ENCODE assay signal across 32 cellular contexts in genomic region chr2:220574038-220574437, GRCh38.
"Had no signal": no experiment of that assay in that cellular context is flagged by ENCODE, and none has a peak within 500 bp of the region (broad histone marks: within the 10 kb centered on the region; RNA-seq: fewer than 3 reads in every experiment).

No MANE protein-coding gene starts in this region.

- H3K4me1 Mint-ChIP-seq: activated naive CD4-positive, alpha-beta T cell treated with anti-CD3 and anti-CD28 coated beads, Interleukin-2, amount 50 U/mL, for 24 hours; central memory CD8-positive, alpha-beta T cell had no signal

- H3K36me3 Mint-ChIP-seq: activated naive CD4-positive, alpha-beta T cell treated with anti-CD3 and anti-CD28 coated beads, Interleukin-2, amount 50 U/mL, for 24 hours; activated naive CD8-positive, alpha-beta T cell treated with anti-CD3 and anti-CD28 coated beads, Interleukin-2, amount 10 ng/mL, durations not matched to agents 7 days and 5 days had no signal

- H3K4me3 Mint-ChIP-seq: activated CD8-positive, alpha-beta T cell treated with anti-CD3 and anti-CD28 coated beads, Interleukin-2, amount 10 ng/mL, durations not matched to agents 7 days and 5 days; activated naive CD4-positive, alpha-beta T cell treated with anti-CD3 and anti-CD28 coated beads, Interleukin-2, amount 50 U/mL, for 24 hours; activated naive CD8-positive, alpha-beta T cell treated with anti-CD3 and anti-CD28 coated beads, Interleukin-2, amount 10 ng/mL, durations not matched to agents 7 days and 5 days; activated T-cell treated with anti-CD3 and anti-CD28 coated beads, Interleukin-2, amount 50 U/mL, for 24 hours; central memory CD8-positive, alpha-beta T cell had no signal

- H3K27me3 Mint-ChIP-seq: activated naive CD4-positive, alpha-beta T cell treated with anti-CD3 and anti-CD28 coated beads, Interleukin-2, amount 50 U/mL, for 24 hours; activated naive CD8-positive, alpha-beta T cell treated with anti-CD3 and anti-CD28 coated beads, Interleukin-2, amount 10 ng/mL, durations not matched to agents 7 days and 5 days; activated T-cell treated with anti-CD3 and anti-CD28 coated beads, Interleukin-2, amount 50 U/mL, for 24 hours; central memory CD8-positive, alpha-beta T cell had no signal

- DNase-seq: activated CD4-positive, alpha-beta T cell treated with anti-CD3 and anti-CD28 coated beads for 1 hour; activated CD4-positive, alpha-beta T cell treated with anti-CD3 and anti-CD28 coated beads for 48 hours; activated CD4-positive, alpha-beta T cell treated with anti-CD3 and anti-CD28 coated beads, Interleukin-2, amount 50 U/mL, for 4 hours; activated CD4-positive, CD25-positive, alpha-beta regulatory T cell; activated CD8-positive, alpha-beta T cell treated with anti-CD3 and anti-CD28 coated beads, Interleukin-2, amount 10 ng/mL, durations not matched to agents 7 days and 5 days; activated gamma-delta T cell; activated naive CD4-positive, alpha-beta T cell treated with Interleukin-2 at 50 U/mL for 16 hours; activated naive CD8-positive, alpha-beta T cell treated with anti-CD3 and anti-CD28 coated beads, Interleukin-2, amount 10 ng/mL, durations not matched to agents 7 days and 5 days; activated T-cell treated with anti-CD3 and anti-CD28 coated beads, Interleukin-2, amount 50 U/mL, for 24 hours; amygdala; colonic mucosa; KG1; MM.1S; NCI-H1105; NCI-H1436; NCI-H1694; NCI-H1930; NCI-H2081 treated with DMSO at 0.1 percent for 48 hours; NCI-H345; NCI-H524 treated with DMSO at 0.1 percent for 48 hours; NCI-H748 treated with DMSO at 0.1 percent for 48 hours; NK-92 treated with Interleukin-12 subunit alpha and Interleukin-12 subunit beta, amount 100 ng/mL, for 24 hours; PC-3; Peyer's patch; SIG-M5; T1000; WERI-Rb-1 had no signal

- H3K9me3 Mint-ChIP-seq: activated naive CD4-positive, alpha-beta T cell treated with anti-CD3 and anti-CD28 coated beads, Interleukin-2, amount 50 U/mL, for 24 hours; activated T-cell treated with anti-CD3 and anti-CD28 coated beads, Interleukin-2, amount 50 U/mL, for 24 hours; activated T-helper 2 cell treated with anti-CD3 and anti-CD28 coated beads, Interferon-gamma antibody, Interleukin-2, Interleukin-4, amounts not matched to agents 10 μg/mL and 5 μg/mL and 100 μg/mL, durations not matched to agents 14 hours and 24 hours and 36 hours had no signal

- H3K27ac Mint-ChIP-seq: activated CD8-positive, alpha-beta T cell treated with anti-CD3 and anti-CD28 coated beads, Interleukin-2, amount 10 ng/mL, durations not matched to agents 7 days and 5 days; activated naive CD4-positive, alpha-beta T cell treated with anti-CD3 and anti-CD28 coated beads, Interleukin-2, amount 50 U/mL, for 24 hours; activated naive CD8-positive, alpha-beta T cell treated with anti-CD3 and anti-CD28 coated beads, Interleukin-2, amount 10 ng/mL, durations not matched to agents 7 days and 5 days; activated T-cell treated with anti-CD3 and anti-CD28 coated beads, Interleukin-2, amount 50 U/mL, for 24 hours; activated T-helper 2 cell treated with anti-CD3 and anti-CD28 coated beads, Interferon-gamma antibody, Interleukin-2, Interleukin-4, amounts not matched to agents 10 μg/mL and 5 μg/mL and 100 μg/mL, durations not matched to agents 14 hours and 24 hours and 36 hours had no signal

- ATAC-seq: activated CD8-positive, alpha-beta T cell treated with anti-CD3 and anti-CD28 coated beads, Interleukin-2, amount 10 ng/mL, durations not matched to agents 7 days and 5 days; PC-3; Right ventricle myocardium inferior; SK-N-SH treated with all-trans-retinoic acid at 6 μM for 48 hours had no signal
